Comparison of ENCODE assay signal across 8 cellular contexts in the genomic region with DNA sequence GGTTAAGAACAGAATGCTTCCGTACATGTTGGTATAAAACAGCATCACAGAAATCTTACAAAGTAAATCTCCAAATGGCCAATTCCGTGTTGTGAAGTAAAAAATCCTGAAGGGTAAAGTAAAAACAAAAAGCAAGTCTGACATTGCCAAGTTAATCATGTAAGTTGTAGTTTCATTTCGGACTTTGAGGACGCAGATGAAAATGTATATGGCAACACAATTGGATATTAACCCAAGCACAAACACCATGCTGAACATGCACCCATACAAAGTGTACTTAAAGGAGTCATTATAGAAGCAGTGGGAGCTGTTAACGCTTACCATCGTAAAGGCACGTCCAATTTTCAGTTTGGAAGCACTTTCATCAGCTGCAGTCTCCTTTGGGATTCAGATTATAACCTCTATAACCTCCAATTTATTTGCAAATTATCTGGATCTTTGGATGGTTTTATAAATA. TPM values are rescaled to one million over a fixed set of nuclear protein-coding genes. Genes with fewer than 3 reads are reported as not detected.
A peak's percentile ranks its signal among the peaks of the same experiment; 100 is the strongest.
DNase-seq lines count a peak whose midpoint lies in the region; ATAC-seq and TF ChIP-seq lines count a peak whose summit lies in the region.

No MANE protein-coding gene starts in this region.

- no CpG with 5 or more reads among the region's 7 CpGs for WGBS in neuronal stem cell (ENCODE audit: extremely low coverage in 2 of 2, insufficient read length in 2 of 2, insufficient replicate concordance in 1 of 2), 2 donors

- no peak for ATAC-seq in omental fat pad (ENCODE audit: low FRiP score)

- H4K91ac ChIP-seq in neuronal stem cell (ENCODE audit: low read depth, low read length, poor library complexity): no peak overlapping the region

- H3K4me3 ChIP-seq in CD4-positive, alpha-beta memory T cell (ENCODE audit: low read length in 2 of 2): peak overlapping the region; percentile 67 to 90
- H3K4me3 ChIP-seq in fibroblast of mammary gland (ENCODE audit: control insufficient read depth, low read depth, low read length) (peak overlapping the region; percentile 67), neuronal stem cell (ENCODE audit: low read length in 2 of 2) (peak overlapping the region in 1 of 2 donors; percentile 61)

- H3K9ac ChIP-seq in neuronal stem cell (ENCODE audit: low read depth, low read length, poor library complexity): no peak overlapping the region

- no peak overlapping the region for H3K4ac ChIP-seq in neuronal stem cell (ENCODE audit: low read length)

- H3K27ac Mint-ChIP-seq in CD4-positive, alpha-beta memory T cell: peak overlapping the region; percentile 92 to 99 (median 97)
- H3K27ac Mint-ChIP-seq in T-helper 1 cell treated with Interleukin-12 subunit alpha and Interleukin-12 subunit beta and Interleukin-4 antibody, amounts not matched to agents 30 μg/mL and 1 μg/mL, for 36 hours: peak overlapping the region; percentile 93

- H3K27me3 Mint-ChIP-seq in CD4-positive, alpha-beta memory T cell: no peaks in the 10 kb centered on the region
- H3K27me3 Mint-ChIP-seq in T-helper 1 cell treated with Interleukin-12 subunit alpha and Interleukin-12 subunit beta and Interleukin-4 antibody, amounts not matched to agents 30 μg/mL and 1 μg/mL, for 36 hours (ENCODE audit: low read depth): no peaks in the 10 kb centered on the region

- H3K4me1 Mint-ChIP-seq in CD4-positive, alpha-beta memory T cell: peaks cover 22 to 49% (median 40%) of the 10 kb centered on the region in 4 donors
- H3K4me1 Mint-ChIP-seq in T-helper 1 cell treated with Interleukin-12 subunit alpha and Interleukin-12 subunit beta and Interleukin-4 antibody, amounts not matched to agents 30 μg/mL and 1 μg/mL, for 36 hours (ENCODE audit: low read depth): peaks cover 34% of the 10 kb centered on the region

- no peaks in the 10 kb centered on the region for H3K9me3 Mint-ChIP-seq in CD4-positive, alpha-beta memory T cell
- peaks cover 2% of the 10 kb centered on the region for H3K9me3 Mint-ChIP-seq in T-helper 1 cell treated with Interleukin-12 subunit alpha and Interleukin-12 subunit beta and Interleukin-4 antibody, amounts not matched to agents 30 μg/mL and 1 μg/mL, for 36 hours

- no peak overlapping the region for H3K23ac ChIP-seq in neuronal stem cell (ENCODE audit: low read depth, low read length, poor library complexity)

- no peak overlapping the region for H2BK5ac ChIP-seq in neuronal stem cell (ENCODE audit: low read length)

- H3K36me3 Mint-ChIP-seq in CD4-positive, alpha-beta memory T cell: peaks cover 20 to 35% of the 10 kb centered on the region in 2 donors
- peaks cover 37% of the 10 kb centered on the region for H3K36me3 Mint-ChIP-seq in T-helper 1 cell treated with Interleukin-12 subunit alpha and Interleukin-12 subunit beta and Interleukin-4 antibody, amounts not matched to agents 30 μg/mL and 1 μg/mL, for 36 hours (ENCODE audit: low read depth)

- peaks cover 57% of the 10 kb centered on the region for H3K4me1 ChIP-seq in CD4-positive, alpha-beta memory T cell (ENCODE audit: insufficient read depth, low read length)
- H3K4me1 ChIP-seq in neuronal stem cell (ENCODE audit: control insufficient read depth in 2 of 2, insufficient read depth in 1 of 2, low read depth in 1 of 2, low read length in 2 of 2): peaks cover 0 to 4% of the 10 kb centered on the region in 2 donors

- TF ChIP-seq CTCF in fibroblast of mammary gland (conservative IDR thresholded peaks at IDR 0.05; ENCODE audit: control insufficient read depth, insufficient read depth, low read depth, low read length) (no peak), omental fat pad (IDR thresholded peaks at IDR 0.05) (no peak)

- H3K4me3 Mint-ChIP-seq in CD4-positive, alpha-beta memory T cell: peak overlapping the region; percentile 89 to 100 (median 98)
- peak overlapping the region; percentile 93 for H3K4me3 Mint-ChIP-seq in T-helper 1 cell treated with Interleukin-12 subunit alpha and Interleukin-12 subunit beta and Interleukin-4 antibody, amounts not matched to agents 30 μg/mL and 1 μg/mL, for 36 hours

- DNase-seq in CD4-positive, alpha-beta memory T cell: peak in 2 of 5 donors; percentile 29 to 40
- DNase-seq in fibroblast of mammary gland (ENCODE audit: low read depth) (peak; percentile 44), neuronal stem cell (ENCODE audit: low spot score) (no peak), omental fat pad (ENCODE audit: low spot score) (no peak), T-helper 9 cell (no peak), iPS-NIHi7 (ENCODE audit: extremely low spot score) (no peak), AG08396 (ENCODE audit: low spot score) (no peak)

- H2AK5ac ChIP-seq in neuronal stem cell (ENCODE audit: low read depth, low read length): no peak overlapping the region

- no peak overlapping the region for H3K4me2 ChIP-seq in neuronal stem cell (ENCODE audit: insufficient read depth, low read length, poor library complexity, severe bottlenecking)

- H2BK15ac ChIP-seq in neuronal stem cell (ENCODE audit: low read length): no peak overlapping the region

- no peak overlapping the region for H2BK120ac ChIP-seq in neuronal stem cell (ENCODE audit: low read depth, low read length)

- POLR2A ChIA-PET in CD4-positive, alpha-beta memory T cell (lab: Charles Lee; ENCODE audit: partially characterized antibody): interaction anchor here (0.6 to 4.0 kb wide), 17 partner anchors 9 to 563 kb away, joined by 3 to 53 read pairs (median 5); a partner anchor contains a TSS

- no peak overlapping the region for H3K18ac ChIP-seq in neuronal stem cell (ENCODE audit: low read length)

- no peak overlapping the region for H4K8ac ChIP-seq in neuronal stem cell (ENCODE audit: low read depth, low read length)

- no peaks in the 10 kb centered on the region for H3K79me1 ChIP-seq in neuronal stem cell (ENCODE audit: low read depth, low read length)

- no peak overlapping the region for H3K14ac ChIP-seq in neuronal stem cell (ENCODE audit: low read length)

- no peaks in the 10 kb centered on the region for H3K27me3 ChIP-seq in CD4-positive, alpha-beta memory T cell (ENCODE audit: insufficient read depth, low read length)
- H3K27me3 ChIP-seq in neuronal stem cell (ENCODE audit: control insufficient read depth in 3 of 3, insufficient read depth in 3 of 3, low read depth in 1 of 3, low read length in 3 of 3): no peaks in the 10 kb centered on the region

- peak overlapping the region; percentile 84 for H3K27ac ChIP-seq in CD4-positive, alpha-beta memory T cell (ENCODE audit: low read depth, low read length)
- H3K27ac ChIP-seq in neuronal stem cell (replicated peaks; ENCODE audit: low read length): no peak overlapping the region

- no peak overlapping the region for H2BK12ac ChIP-seq in neuronal stem cell (ENCODE audit: low read length)

- CTCF ChIA-PET in CD4-positive, alpha-beta memory T cell (lab: Charles Lee; ENCODE audit: partially characterized antibody): interaction anchor here (0.6 to 2.1 kb wide), 7 partner anchors 9 to 158 kb away, joined by 3 to 5 read pairs (median 3); no protein-coding TSS in a partner anchor

- intact Hi-C loops in CD4-positive, alpha-beta memory T cell (cut with micrococcal nuclease): loop anchor here (5.0 kb wide), 1 partner anchor 35 kb away; no protein-coding TSS in a partner anchor

- H3K9me3 ChIP-seq in CD4-positive, alpha-beta memory T cell (ENCODE audit: control insufficient read depth in 1 of 2, low read length in 2 of 2): no peaks in the 10 kb centered on the region
- H3K9me3 ChIP-seq in neuronal stem cell (replicated peaks in 1 of 2; ENCODE audit: control insufficient read depth in 2 of 2, insufficient read depth in 1 of 2, low read depth in 1 of 2, low read length in 2 of 2): peaks cover 4 to 7% of the 10 kb centered on the region in 2 donors

- H2AFZ ChIP-seq in neuronal stem cell (ENCODE audit: low read length): peak overlapping the region; percentile 8

- no peaks in the 10 kb centered on the region for H3K36me3 ChIP-seq in CD4-positive, alpha-beta memory T cell (ENCODE audit: insufficient read depth, low read length)
- peaks cover 3 to 18% of the 10 kb centered on the region in 2 donors for H3K36me3 ChIP-seq in neuronal stem cell (replicated peaks in 1 of 2; ENCODE audit: control insufficient read depth in 2 of 2, insufficient read depth in 2 of 2, low read length in 2 of 2)

RNA-seq across cellular contexts. Expression of a gene that starts 0.8 kb away (rescaled TPM):
- total RNA-seq in CD4-positive, alpha-beta memory T cell: 10 to 100 TPM; 89.0 to 91.1 TPM
- polyA plus RNA-seq in CD4-positive, alpha-beta memory T cell: 100 to 1,000 TPM in 1 of 2 donors, 10 to 100 TPM in 1; 69.1 to 134 TPM
- 1.5 TPM for polyA plus RNA-seq in neuronal stem cell (2013, experiment 1 of 2)
- 1.6 TPM for polyA plus RNA-seq in neuronal stem cell (2013, experiment 2 of 2)
- 10 to 100 TPM; 19.0 to 87.6 (median 33.4) TPM for total RNA-seq in omental fat pad
